10 cellular contexts compared by ENCODE assay signal in genomic region chr1:17624540-17625256, GRCh38.
DNase-seq lines count a peak whose midpoint lies in the region; ATAC-seq and TF ChIP-seq lines count a peak whose summit lies in the region.
"Had no signal": no experiment of that assay in that cellular context is flagged by ENCODE, and none has a peak within 500 bp of the region (broad histone marks: within the 10 kb centered on the region; RNA-seq: fewer than 3 reads in every experiment).

No MANE protein-coding gene starts in this region.

- H3K36me3 ChIP-seq in body of pancreas (replicated peaks in 1 of 2; ENCODE audit: insufficient read depth in 1 of 2, low read depth in 2 of 2) (peaks cover 14 to 46% of the 10 kb centered on the region in 2 donors), right atrium auricular region (peaks cover 68% of the 10 kb centered on the region), stomach smooth muscle (ENCODE audit: control insufficient read depth in 2 of 2, insufficient read depth in 2 of 2, low read length in 2 of 2) (peaks cover 41 to 63% of the 10 kb centered on the region in 2 donors), endodermal cell (ENCODE audit: control insufficient read depth, insufficient read depth, low read length) (no peaks in the 10 kb centered on the region)

- no peak overlapping the region for H3K4me3 Mint-ChIP-seq in endodermal cell

- intact Hi-C loops in body of pancreas (cut with DNase I): no loop called here

- H3K27ac ChIP-seq in body of pancreas: no peak overlapping the region
- H3K27ac ChIP-seq in right atrium auricular region: peak overlapping the region; percentile 89 to 93
- H3K27ac ChIP-seq in stomach smooth muscle (ENCODE audit: low read length): peak overlapping the region; percentile 75
- no peak overlapping the region for H3K27ac ChIP-seq in endodermal cell (ENCODE audit: low read depth, low read length)
- H3K27ac ChIP-seq: WERI-Rb-1 had no signal

- DNase-seq in HPDE6-E6E7 (ENCODE audit: extremely low spot score) (peak; percentile 74), body of pancreas (peak in 3 of 4 donors; percentile 35 to 73 (median 51)), right atrium auricular region (ENCODE audit: low spot score) (peak; percentile 86), NK-92 (lab: John Stamatoyannopoulos, UW; ENCODE audit: unreplicated experiment) (no peak), NAMALWA (ENCODE audit: low spot score) (no peak), endodermal cell (no peak)
- DNase-seq: NCI-H510A, WERI-Rb-1 had no signal

- 59 to 63% methylated on average over 8 of the region's 8 CpGs for WGBS in body of pancreas, 2 donors
- WGBS in endodermal cell (ENCODE audit: insufficient coverage in 1 of 2, insufficient read length in 1 of 2), 2 experiments: 91 to 93% methylated on average over 3 to 8 of the region's 8 CpGs

- no peak overlapping the region for H3K27ac Mint-ChIP-seq in endodermal cell

- H3K4me3 ChIP-seq in body of pancreas (no peak overlapping the region), right atrium auricular region (no peak overlapping the region), stomach smooth muscle (ENCODE audit: low read length in 2 of 2) (peak overlapping the region in 1 of 2 donors; percentile 15), endodermal cell (ENCODE audit: low read length) (no peak overlapping the region)

- H3K9me3 ChIP-seq in body of pancreas (no peaks in the 10 kb centered on the region), right atrium auricular region (no peaks in the 10 kb centered on the region), stomach smooth muscle (ENCODE audit: control insufficient read depth in 2 of 2, low read length in 2 of 2) (no peaks in the 10 kb centered on the region), endodermal cell (ENCODE audit: control insufficient read depth, low read length) (no peaks in the 10 kb centered on the region)

- ATAC-seq in body of pancreas: peak; percentile 27
- ATAC-seq in HG03108 (IDR thresholded peaks at IDR 0.05; ENCODE audit: unreplicated experiment): no peak

- no peaks in the 10 kb centered on the region for H3K4me1 Mint-ChIP-seq in endodermal cell

- TF ChIP-seq CTCF in body of pancreas (IDR thresholded peaks at IDR 0.05) (no peak), right atrium auricular region (IDR thresholded peaks at IDR 0.05) (no peak), endodermal cell (conservative IDR thresholded peaks at IDR 0.05) (no peak)

- TF ChIP-seq POLR2A in body of pancreas (IDR thresholded peaks at IDR 0.05): no peak

- H3K9me3 Mint-ChIP-seq in endodermal cell: no peaks in the 10 kb centered on the region

- H3K36me3 Mint-ChIP-seq in endodermal cell (ENCODE audit: low read depth): no peaks in the 10 kb centered on the region

- H3K4me1 ChIP-seq in body of pancreas (no peaks in the 10 kb centered on the region), right atrium auricular region (peaks cover 0 to 45% of the 10 kb centered on the region in 2 donors), stomach smooth muscle (ENCODE audit: control insufficient read depth, insufficient read depth, low read length) (peaks cover 41% of the 10 kb centered on the region), endodermal cell (ENCODE audit: control insufficient read depth, insufficient read depth, low read length) (no peaks in the 10 kb centered on the region)

- H3K9ac ChIP-seq in stomach smooth muscle (ENCODE audit: low read length in 2 of 2): no peak overlapping the region
- H3K9ac ChIP-seq in endodermal cell (ENCODE audit: extremely low read depth, low read length, poor library complexity, severe bottlenecking): no peak overlapping the region

- H3K27me3 ChIP-seq in body of pancreas: no peaks in the 10 kb centered on the region
- no peaks in the 10 kb centered on the region for H3K27me3 ChIP-seq in right atrium auricular region
- no peaks in the 10 kb centered on the region for H3K27me3 ChIP-seq in stomach smooth muscle (ENCODE audit: control insufficient read depth in 1 of 2, insufficient read depth in 2 of 2, low read length in 2 of 2)
- H3K27me3 ChIP-seq in endodermal cell (ENCODE audit: control insufficient read depth, insufficient read depth, low read length, poor library complexity, severe bottlenecking): no peaks in the 10 kb centered on the region

- no peaks in the 10 kb centered on the region for H3K27me3 Mint-ChIP-seq in endodermal cell (ENCODE audit: insufficient read depth)

Comparison
In these comparisons a context has a peak if more than half of its experiments do, and no peak if none do; other contexts are left out.
1. DNase-seq: peak in HPDE6-E6E7 (single experiment), body of pancreas (3 of 4) and right atrium auricular region (single experiment); none in NK-92 (single experiment), NAMALWA (single experiment) and endodermal cell (single experiment).
2. H3K27ac ChIP-seq: peak in right atrium auricular region (2 of 2) and stomach smooth muscle (single experiment); none in body of pancreas (0 of 4) and endodermal cell (single experiment).